8 cellular contexts compared by ENCODE assay signal in the genomic region with DNA sequence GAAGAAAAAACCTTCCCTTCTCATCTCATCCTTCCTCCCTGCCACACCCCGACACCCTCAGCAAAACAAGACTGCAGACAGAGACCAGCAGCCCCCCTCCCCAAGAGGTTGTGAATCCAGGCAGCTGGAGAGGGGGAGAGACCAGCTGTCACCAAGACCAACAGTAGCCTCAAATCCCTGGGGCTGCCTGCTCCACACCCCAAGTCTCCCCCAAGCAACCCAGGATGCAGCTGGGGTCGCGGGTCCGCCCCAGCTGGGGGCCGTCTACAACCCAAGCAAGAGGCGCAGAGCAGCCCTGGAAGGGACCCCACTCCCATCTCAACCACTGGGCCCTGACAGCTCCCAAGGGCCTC. TPM values are rescaled to one million over a fixed set of nuclear protein-coding genes. Genes with fewer than 3 reads are reported as not detected.
DNase-seq lines count a peak whose midpoint lies in the region; ATAC-seq and TF ChIP-seq lines count a peak whose summit lies in the region.

No MANE protein-coding gene starts in this region.

- H3K4me3 ChIP-seq in testis = peak overlapping the region in 1 of 2 donors; percentile 58

- H3K4me1 ChIP-seq in testis = peaks cover 76% of the 10 kb centered on the region

- H3K27me3 Mint-ChIP-seq in activated CD4-positive, alpha-beta T cell treated with anti-CD3 and anti-CD28 coated beads, Interleukin-2, amount 10 ng/mL, durations not matched to agents 7 days and 5 days = no peaks in the 10 kb centered on the region
- H3K27me3 Mint-ChIP-seq in activated naive CD8-positive, alpha-beta T cell treated with anti-CD3 and anti-CD28 coated beads, Interleukin-2, amount 10 ng/mL, durations not matched to agents 7 days and 5 days = no peaks in the 10 kb centered on the region

- H3K4me1 Mint-ChIP-seq in activated CD4-positive, alpha-beta T cell treated with anti-CD3 and anti-CD28 coated beads, Interleukin-2, amount 10 ng/mL, durations not matched to agents 7 days and 5 days = peaks cover 65% of the 10 kb centered on the region
- peaks cover 22% of the 10 kb centered on the region for H3K4me1 Mint-ChIP-seq in activated naive CD8-positive, alpha-beta T cell treated with anti-CD3 and anti-CD28 coated beads, Interleukin-2, amount 10 ng/mL, durations not matched to agents 7 days and 5 days

- peak overlapping the region; percentile 79 for H3K4me3 Mint-ChIP-seq in activated CD4-positive, alpha-beta T cell treated with anti-CD3 and anti-CD28 coated beads, Interleukin-2, amount 10 ng/mL, durations not matched to agents 7 days and 5 days
- peak overlapping the region; percentile 87 for H3K4me3 Mint-ChIP-seq in activated naive CD8-positive, alpha-beta T cell treated with anti-CD3 and anti-CD28 coated beads, Interleukin-2, amount 10 ng/mL, durations not matched to agents 7 days and 5 days

- no peak for ATAC-seq in activated naive CD8-positive, alpha-beta T cell treated with anti-CD3 and anti-CD28 coated beads, Interleukin-2, amount 10 ng/mL, durations not matched to agents 7 days and 5 days (ENCODE audit: low read depth)
- ATAC-seq in HG03280 (IDR thresholded peaks at IDR 0.05; ENCODE audit: unreplicated experiment) = no peak

- WGBS in testis, 2 donors = 51% methylated on average over 6 of the region's 6 CpGs; no CpG with 5 or more reads in 1 of the 2 donors

- intact Hi-C loops in testis (cut with DNase I; ENCODE audit: low total_unique reads) = no loop called here

- POLR2A ChIA-PET in activated CD4-positive, alpha-beta T cell treated with anti-CD3 and anti-CD28 coated beads, Interleukin-2, amount 10 ng/mL, durations not matched to agents 7 days and 5 days (lab: Charles Lee) = no interaction called here
- POLR2A ChIA-PET in activated naive CD8-positive, alpha-beta T cell treated with anti-CD3 and anti-CD28 coated beads, Interleukin-2, amount 10 ng/mL, durations not matched to agents 7 days and 5 days (lab: Charles Lee) = interaction anchor here (0.7 to 4.0 kb wide), 10 partner anchors 8 to 238 kb away, joined by 3 to 34 read pairs (median 4); no protein-coding TSS in a partner anchor

- H3K9me3 Mint-ChIP-seq in activated CD4-positive, alpha-beta T cell treated with anti-CD3 and anti-CD28 coated beads, Interleukin-2, amount 10 ng/mL, durations not matched to agents 7 days and 5 days = no peaks in the 10 kb centered on the region
- H3K9me3 Mint-ChIP-seq in activated naive CD8-positive, alpha-beta T cell treated with anti-CD3 and anti-CD28 coated beads, Interleukin-2, amount 10 ng/mL, durations not matched to agents 7 days and 5 days = no peaks in the 10 kb centered on the region

- DNase-seq in activated CD4-positive, alpha-beta T cell treated with anti-CD3 and anti-CD28 coated beads, Interleukin-2, amount 10 ng/mL, durations not matched to agents 7 days and 5 days = no peak
- no peak for DNase-seq in activated CD4-positive, alpha-beta T cell treated with anti-CD3 and anti-CD28 coated beads, Interleukin-2, amount 50 U/mL, for 1 hour
- DNase-seq in activated naive CD8-positive, alpha-beta T cell treated with anti-CD3 and anti-CD28 coated beads, Interleukin-2, amount 10 ng/mL, durations not matched to agents 7 days and 5 days = no peak
- DNase-seq in testis = no peak
- no peak for DNase-seq in DMS79 treated with DMSO at 0.1 percent for 48 hours (lab: John Stamatoyannopoulos, UW)
- DNase-seq in pons (ENCODE audit: low spot score) = no peak

- H3K36me3 ChIP-seq in testis (ENCODE audit: low read depth, missing control alignments) = no peaks in the 10 kb centered on the region

- no peaks in the 10 kb centered on the region for H3K9me3 ChIP-seq in testis

- CTCF ChIA-PET in activated CD4-positive, alpha-beta T cell treated with anti-CD3 and anti-CD28 coated beads, Interleukin-2, amount 10 ng/mL, durations not matched to agents 7 days and 5 days (lab: Charles Lee) = interaction anchor here (1.2 to 2.2 kb wide), 3 partner anchors 18 to 30 kb away, joined by 3 to 7 read pairs (median 4); no protein-coding TSS in a partner anchor

- H3K27me3 ChIP-seq in layer of hippocampus (ENCODE audit: control insufficient read depth, insufficient read depth, low read length) (no peaks in the 10 kb centered on the region), testis (no peaks in the 10 kb centered on the region)

- H3K27ac ChIP-seq in layer of hippocampus (ENCODE audit: low read depth, low read length) (peak overlapping the region; percentile 86), testis (peak overlapping the region; percentile 75 to 85)

- peaks cover 4% of the 10 kb centered on the region for H3K36me3 Mint-ChIP-seq in activated CD4-positive, alpha-beta T cell treated with anti-CD3 and anti-CD28 coated beads, Interleukin-2, amount 10 ng/mL, durations not matched to agents 7 days and 5 days (ENCODE audit: low read depth)
- H3K36me3 Mint-ChIP-seq in activated naive CD8-positive, alpha-beta T cell treated with anti-CD3 and anti-CD28 coated beads, Interleukin-2, amount 10 ng/mL, durations not matched to agents 7 days and 5 days = no peaks in the 10 kb centered on the region

- TF ChIP-seq CTCF in testis (IDR thresholded peaks at IDR 0.05) = no peak

- no peak for TF ChIP-seq POLR2A in testis (IDR thresholded peaks at IDR 0.05)

- H3K27ac Mint-ChIP-seq in activated CD4-positive, alpha-beta T cell treated with anti-CD3 and anti-CD28 coated beads, Interleukin-2, amount 10 ng/mL, durations not matched to agents 7 days and 5 days = peak overlapping the region; percentile 96
- peak overlapping the region; percentile 96 for H3K27ac Mint-ChIP-seq in activated naive CD8-positive, alpha-beta T cell treated with anti-CD3 and anti-CD28 coated beads, Interleukin-2, amount 10 ng/mL, durations not matched to agents 7 days and 5 days

RNA-seq across cellular contexts. Expression of a gene that starts 7.1 kb away (rescaled TPM):
- total RNA-seq in activated CD4-positive, alpha-beta T cell treated with anti-CD3 and anti-CD28 coated beads, Interleukin-2, amount 10 ng/mL, durations not matched to agents 7 days and 5 days = 10 to 100 TPM; 24.0 to 25.5 TPM
- 10 to 100 TPM; 21.5 to 21.8 TPM for total RNA-seq in activated naive CD8-positive, alpha-beta T cell treated with anti-CD3 and anti-CD28 coated beads, Interleukin-2, amount 10 ng/mL, durations not matched to agents 7 days and 5 days
- total RNA-seq in testis = 10 to 100 TPM; 14.7 to 26.5 TPM
- polyA plus RNA-seq in testis (ENCODE audit: insufficient read depth, low read depth, low replicate concordance) = 13.3 TPM

RNA-seq across cellular contexts. Expression of a gene that starts 8.0 kb away (rescaled TPM):
- 10 to 100 TPM; 44.2 to 54.7 TPM for total RNA-seq in activated CD4-positive, alpha-beta T cell treated with anti-CD3 and anti-CD28 coated beads, Interleukin-2, amount 10 ng/mL, durations not matched to agents 7 days and 5 days
- 10 to 100 TPM; 57.9 to 60.4 TPM for total RNA-seq in activated naive CD8-positive, alpha-beta T cell treated with anti-CD3 and anti-CD28 coated beads, Interleukin-2, amount 10 ng/mL, durations not matched to agents 7 days and 5 days
- 100 to 1,000 TPM; 149 to 200 TPM for total RNA-seq in testis
- 104 TPM for polyA plus RNA-seq in testis (ENCODE audit: insufficient read depth, low read depth, low replicate concordance)

RNA-seq across cellular contexts. Expression of a gene that starts 29.0 kb away (rescaled TPM):
- 100 to 1,000 TPM; 180 TPM for total RNA-seq in activated CD4-positive, alpha-beta T cell treated with anti-CD3 and anti-CD28 coated beads, Interleukin-2, amount 10 ng/mL, durations not matched to agents 7 days and 5 days
- 100 to 1,000 TPM; 185 to 194 TPM for total RNA-seq in activated naive CD8-positive, alpha-beta T cell treated with anti-CD3 and anti-CD28 coated beads, Interleukin-2, amount 10 ng/mL, durations not matched to agents 7 days and 5 days
- total RNA-seq in testis = 100 to 1,000 TPM; 127 to 140 TPM
- 51.1 TPM for polyA plus RNA-seq in testis (ENCODE audit: insufficient read depth, low read depth, low replicate concordance)

RNA-seq across cellular contexts. Expression of a gene that starts 44.2 kb away (rescaled TPM):
- 10 to 100 TPM; 22.2 to 28.8 TPM for total RNA-seq in activated CD4-positive, alpha-beta T cell treated with anti-CD3 and anti-CD28 coated beads, Interleukin-2, amount 10 ng/mL, durations not matched to agents 7 days and 5 days
- total RNA-seq in activated naive CD8-positive, alpha-beta T cell treated with anti-CD3 and anti-CD28 coated beads, Interleukin-2, amount 10 ng/mL, durations not matched to agents 7 days and 5 days = 10 to 100 TPM; 17.0 to 18.6 TPM
- total RNA-seq in testis = 10 to 100 TPM; 33.2 to 38.0 TPM
- polyA plus RNA-seq in testis (ENCODE audit: insufficient read depth, low read depth, low replicate concordance) = 84.2 TPM

RNA-seq across cellular contexts. Expression of a gene that starts 48.9 kb away (rescaled TPM):
- total RNA-seq in activated CD4-positive, alpha-beta T cell treated with anti-CD3 and anti-CD28 coated beads, Interleukin-2, amount 10 ng/mL, durations not matched to agents 7 days and 5 days = 10 to 100 TPM; 10.6 to 13.3 TPM
- total RNA-seq in activated naive CD8-positive, alpha-beta T cell treated with anti-CD3 and anti-CD28 coated beads, Interleukin-2, amount 10 ng/mL, durations not matched to agents 7 days and 5 days = 1 to 10 TPM; 7.6 to 9.3 TPM
- total RNA-seq in testis = 10 to 100 TPM; 10.6 to 16.7 TPM
- polyA plus RNA-seq in testis (ENCODE audit: insufficient read depth, low read depth, low replicate concordance) = 1.1 TPM
